26 cellular contexts compared by ENCODE assay signal in genomic region chr10:74439213-74439612, GRCh38.
DNase-seq lines count a peak whose midpoint lies in the region; ATAC-seq, FAIRE-seq and TF ChIP-seq lines count a peak whose summit lies in the region.
"Had no signal": no experiment of that assay in that cellular context is flagged by ENCODE, and none has a peak within 500 bp of the region (broad histone marks: within the 10 kb centered on the region; RNA-seq: fewer than 3 reads in every experiment).

No MANE protein-coding gene starts in this region.

- in situ Hi-C loops in GM23248 (cut with MboI), result no loop called here
- in situ Hi-C loops in K562 (cut with MboI), result no loop called here

- no peak for TF ChIP-seq EP300 in K562 (IDR thresholded peaks at IDR 0.05; ENCODE audit: low read length)

- H3K4me2 ChIP-seq in GM23248 (ENCODE audit: unreplicated experiment), result no peak overlapping the region
- no peak overlapping the region for H3K4me2 ChIP-seq in K562 (ENCODE audit: insufficient read depth, low read length)

- H3K36me3 ChIP-seq in GM23248 (ENCODE audit: low read depth) (no peaks in the 10 kb centered on the region), K562 (ENCODE audit: control insufficient read depth, insufficient read depth, low read length) (0 out of 3 replicates have a peak, but pooled peaks cover 3% of the 10 kb centered on the region), mucosa of descending colon (ENCODE audit: low read depth) (no peaks in the 10 kb centered on the region)
- H3K36me3 ChIP-seq: thoracic aorta had no signal

- H3K4me3 ChIP-seq in GM23248, result no peak overlapping the region
- H3K4me3 ChIP-seq in K562, result no peak overlapping the region
- no peak overlapping the region for H3K4me3 ChIP-seq in mucosa of descending colon
- H3K4me3 ChIP-seq: thoracic aorta had no signal

- no peaks in the 10 kb centered on the region for H4K20me1 ChIP-seq in GM23248 (ENCODE audit: insufficient read depth)
- no peaks in the 10 kb centered on the region for H4K20me1 ChIP-seq in K562 (replicated peaks; ENCODE audit: control insufficient read depth, insufficient read depth, low read length)

- no peak for DNase-seq in GM23248
- DNase-seq in NCI-H82 (lab: John Stamatoyannopoulos, UW), result peak; percentile 25
- peak in 2 of 4 experiments; percentile 13 to 30 for DNase-seq in K562 (ENCODE audit: extremely low read depth in 1 of 4, low spot score in 3 of 4)
- DNase-seq in mucosa of descending colon, result no peak
- DNase-seq in NAMALWA (ENCODE audit: low spot score), result no peak
- DNase-seq in posterior cingulate gyrus, result no peak
- DNase-seq in iPS-NIHi11 (ENCODE audit: low spot score), result no peak
- DNase-seq: activated CD4-positive, alpha-beta T cell treated with anti-CD3 and anti-CD28 coated beads for 48 hours; activated gamma-delta T cell; AML-193; amygdala; Caco-2; central memory CD4-positive, alpha-beta T cell; effector CD8-positive, alpha-beta T cell; kidney; midbrain; MM.1S; NCI-H2029; NCI-H524 treated with DMSO at 0.1 percent for 48 hours; retina; SHP77; T-helper 9 cell had no signal

- H3K27ac ChIP-seq in GM23248, result no peak overlapping the region
- peak overlapping the region; percentile 24; the same call in 1 of the 3 replicates for H3K27ac ChIP-seq in K562 (ENCODE audit: extremely low read depth, low read depth, low read length)
- H3K27ac ChIP-seq: thoracic aorta had no signal

- H3K9me3 ChIP-seq in GM23248 (ENCODE audit: low read depth) (no peaks in the 10 kb centered on the region), K562 (replicated peaks; ENCODE audit: control insufficient read depth, insufficient read depth, low read depth, low read length) (no peaks in the 10 kb centered on the region), mucosa of descending colon (no peaks in the 10 kb centered on the region)
- H3K9me3 ChIP-seq: Caco-2, thoracic aorta had no signal

- 49 to 54% methylated on average over 1 of the region's 1 CpG for WGBS in GM23248 (ENCODE audit: low coverage in 1 of 2, low lambda C conversion rate in 2 of 2, missing lambda C conversion rate in 2 of 2), 2 experiments
- 0% methylated on average over 1 of the region's 1 CpG for WGBS in K562 (ENCODE audit: insufficient coverage, low coverage, missing lambda C conversion rate)

- H3K79me2 ChIP-seq in GM23248 (ENCODE audit: insufficient read depth) (no peaks in the 10 kb centered on the region), K562 (ENCODE audit: control insufficient read depth, insufficient read depth, low read length) (no peaks in the 10 kb centered on the region)

- peaks cover 28% of the 10 kb centered on the region for H3F3A ChIP-seq in GM23248 (ENCODE audit: insufficient read depth)

- no peaks in the 10 kb centered on the region for H3K9me2 ChIP-seq in GM23248 (ENCODE audit: insufficient read depth)

- no peak for TF ChIP-seq RAD21 in K562 (CRISPR knock-in tag; conservative IDR thresholded peaks at IDR 0.05 in 1 of 2, IDR thresholded peaks at IDR 0.05 in 1 of 2)

- CTCF ChIA-PET in K562 (lab: Yijun Ruan, JAX; ENCODE audit: low intra/inter-chr PET ratio), result interaction anchor here (0.5 to 0.6 kb wide), 2 partner anchors 12 to 23 kb away, joined by 3 to 4 read pairs; no protein-coding TSS in a partner anchor

- intact Hi-C loops in K562 (cut with micrococcal nuclease), result no loop called here
- intact Hi-C loops in mucosa of descending colon (cut with DNase I, micrococcal nuclease), result no loop called here
- intact Hi-C loops in posterior cingulate gyrus (cut with DNase I), result no loop called here

- H3K4me1 ChIP-seq in GM23248 (ENCODE audit: insufficient read depth) (peaks cover 25% of the 10 kb centered on the region), K562 (replicated peaks in 1 of 2; ENCODE audit: control insufficient read depth in 2 of 2, insufficient read depth in 2 of 2, low read length in 2 of 2) (peaks cover 0 to 4% of the 10 kb centered on the region in 2 experiments; a peak in 3 of 5 replicates), mucosa of descending colon (ENCODE audit: low read depth) (no peaks in the 10 kb centered on the region)
- H3K4me1 ChIP-seq: Caco-2 had no signal

- ATAC-seq in K562, result peak; percentile 42; the same call in 2 of the 3 replicates
- peak; percentile 27 for ATAC-seq in mucosa of descending colon
- ATAC-seq in HG02973 (IDR thresholded peaks at IDR 0.05; ENCODE audit: unreplicated experiment), result no peak
- ATAC-seq: HepG2; stimulated activated memory B cell treated with anti-CD40 and anti-IgM and Interleukin-4, amounts not matched to agents 10 μg/mL and 1 μg/mL and 100 μg/mL, for 72 hours had no signal

- POLR2A ChIA-PET in K562 (lab: Yijun Ruan, JAX), result interaction anchor here (0.7 kb wide), 1 partner anchor 8 kb away, joined by 3 read pairs; no protein-coding TSS in a partner anchor

- FAIRE-seq in K562 (lab: Jason Lieb, UNC), result peak; percentile 32
- FAIRE-seq: HepG2 had no signal

- H3K9me1 ChIP-seq in K562 (ENCODE audit: control insufficient read depth, insufficient read depth, low read length), result no peaks in the 10 kb centered on the region

- H3K9ac ChIP-seq in GM23248 (0 out of 2 replicates have a peak overlapping the region, but pooled peaks have one; percentile 10), K562 (ENCODE audit: insufficient read depth in 1 of 2, low read depth in 2 of 2, low read length in 2 of 2) (no peak overlapping the region)

- no TSS peak for BruUV-seq in K562 (replicated peaks; lab: Mats Ljungman, UMichigan)

- TF ChIP-seq CTCF in K562 (IDR thresholded peaks at IDR 0.05 in 2 of 3, conservative IDR thresholded peaks at IDR 0.05 in 1 of 3; ENCODE audit: insufficient read depth in 2 of 3, low read depth in 1 of 3, low read length in 3 of 3) (no peak), mucosa of descending colon (IDR thresholded peaks at IDR 0.05) (no peak)

- H2AFZ ChIP-seq in GM23248, result no peak overlapping the region; the same call in 1 of the 2 replicates
- H2AFZ ChIP-seq in K562 (ENCODE audit: low read depth, low read length), result no peak overlapping the region

- TF ChIP-seq POLR2A in K562 (conservative IDR thresholded peaks at IDR 0.05), result no peak

- H3K27me3 ChIP-seq in GM23248 (replicated peaks; ENCODE audit: insufficient read depth), result no peaks in the 10 kb centered on the region
- H3K27me3 ChIP-seq in K562 (ENCODE audit: control insufficient read depth in 2 of 2, insufficient read depth in 2 of 2, low read length in 2 of 2), result no peaks in the 10 kb centered on the region

TF ChIP-seq in K562, 482 proteins besides CTCF, POLR2A, EP300 and RAD21 (continues in another document):
- TF ChIP-seq FOSL1 (tag; conservative IDR thresholded peaks at IDR 0.05) (no peak), FOXP1 (CRISPR knock-in tag; IDR thresholded peaks at IDR 0.05) (no peak), ETV6 (IDR thresholded peaks at IDR 0.05; ENCODE audit: borderline replicate concordance in 1 of 2, low read depth in 2 of 2, low read length in 1 of 2) (peak; percentile 70 to 86; a peak in 2 of 4 replicates), ETV6 (CRISPR knock-in tag; IDR thresholded peaks at IDR 0.05; ENCODE audit: borderline replicate concordance) (no peak), ERF (CRISPR knock-in tag; IDR thresholded peaks at IDR 0.05) (no peak), IRF9 (tag; IDR thresholded peaks at IDR 0.05) (no peak), PBX2 (CRISPR knock-in tag; IDR thresholded peaks at IDR 0.05; ENCODE audit: low read depth) (no peak), PBX2 (tag; conservative IDR thresholded peaks at IDR 0.05; ENCODE audit: low read depth) (peak; percentile 77), NCOR1 (IDR thresholded peaks at IDR 0.05) (peak; percentile 42), NR2C1 (IDR thresholded peaks at IDR 0.05) (no peak), NR2C1 (tag; IDR thresholded peaks at IDR 0.05) (0 out of 2 replicates have a peak, but pooled peaks have one; percentile 40), SOX6 (IDR thresholded peaks at IDR 0.05) (peak; percentile 94), HDAC2 (IDR thresholded peaks at IDR 0.05) (peak; percentile 48; the same call in 1 of the 2 replicates), MYBL2 (IDR thresholded peaks at IDR 0.05; ENCODE audit: low read depth) (no peak), MYBL2 (CRISPR knock-in tag; IDR thresholded peaks at IDR 0.05; ENCODE audit: borderline replicate concordance) (no peak)
